Comparison of ENCODE assay signal across 8 cellular contexts in genomic region chrX:37572137-37572587, GRCh38. TPM values are rescaled to one million over a fixed set of nuclear protein-coding genes. Genes with fewer than 3 reads are reported as not detected.
DNase-seq lines count a peak whose midpoint lies in the region; ATAC-seq and TF ChIP-seq lines count a peak whose summit lies in the region.
"Not testable (repeated sequence)": the region's sequence is repeated elsewhere in the genome, so short reads cannot be mapped to it uniquely, and the experiment has no call there.

No MANE protein-coding gene starts in this region.

- peaks cover 46% of the 10 kb centered on the region for H3K27me3 Mint-ChIP-seq in activated T-cell treated with anti-CD3 and anti-CD28 coated beads, Interleukin-2, amount 50 U/mL, for 72 hours (ENCODE audit: low read depth)

- not testable (repeated sequence) for H3K27ac Mint-ChIP-seq in activated T-cell treated with anti-CD3 and anti-CD28 coated beads, Interleukin-2, amount 50 U/mL, for 72 hours

- in situ Hi-C loops in Panc1 (cut with HindIII; ENCODE audit: low pct_unique_long_range_greater_than_20kb, low sequenced_read_pairs), result not testable (repeated sequence)

- TF ChIP-seq CTCF in Panc1 (IDR thresholded peaks at IDR 0.05) (peak; percentile 60), kidney epithelial cell (IDR thresholded peaks at IDR 0.05; ENCODE audit: insufficient read depth, low read length, poor library complexity, severe bottlenecking) (peak; percentile 45)

- H3K27me3 ChIP-seq in Panc1 (ENCODE audit: control insufficient read depth, insufficient read depth, low read length); kidney epithelial cell (ENCODE audit: control insufficient read depth, insufficient read depth, low read length); rectal smooth muscle tissue (ENCODE audit: control insufficient read depth, insufficient read depth, low read length): not testable (repeated sequence)
- H3K27me3 ChIP-seq in ectodermal cell (ENCODE audit: control insufficient read depth, insufficient read depth, low read length, poor library complexity, severe bottlenecking), result peaks cover 19% of the 10 kb centered on the region

- H3K27ac ChIP-seq in Panc1 (ENCODE audit: low read length); ectodermal cell (ENCODE audit: insufficient read depth, low read depth, low read length, poor library complexity, severe bottlenecking): not testable (repeated sequence)
- peak overlapping the region; percentile 21 for H3K27ac ChIP-seq in rectal smooth muscle tissue (ENCODE audit: low read depth, low read length)

- not testable (repeated sequence) for H3K9me3 Mint-ChIP-seq in activated T-cell treated with anti-CD3 and anti-CD28 coated beads, Interleukin-2, amount 50 U/mL, for 72 hours

- not testable (repeated sequence) for H3K36me3 ChIP-seq in Panc1 (ENCODE audit: control insufficient read depth, insufficient read depth, low read length); ectodermal cell (ENCODE audit: control insufficient read depth, insufficient read depth, low read length); kidney epithelial cell (ENCODE audit: control insufficient read depth, insufficient read depth, low read length); rectal smooth muscle tissue (ENCODE audit: control insufficient read depth, insufficient read depth, low read length)

- peak overlapping the region in 1 of 2 experiments; percentile 8; a peak in 1 of 4 replicates for H3K4me3 ChIP-seq in Panc1 (ENCODE audit: low read depth in 2 of 2, low read length in 2 of 2)
- H3K4me3 ChIP-seq in ectodermal cell (ENCODE audit: insufficient read depth, low read depth, low read length), result peak overlapping the region; percentile 18
- H3K4me3 ChIP-seq in kidney epithelial cell (ENCODE audit: low read depth, low read length), result peak overlapping the region; percentile 30
- peak overlapping the region; percentile 46 for H3K4me3 ChIP-seq in rectal smooth muscle tissue (ENCODE audit: low read length)

- not testable (repeated sequence) for H3K4me1 Mint-ChIP-seq in activated T-cell treated with anti-CD3 and anti-CD28 coated beads, Interleukin-2, amount 50 U/mL, for 72 hours (ENCODE audit: low read depth)

- peak; percentile 1 for DNase-seq in A172 (ENCODE audit: low spot score)
- DNase-seq in Kasumi-1 (lab: John Stamatoyannopoulos, UW), result peak; percentile 29 to 41
- DNase-seq in Panc1 (ENCODE audit: low read depth, low spot score); kidney epithelial cell (ENCODE audit: low read depth): not testable (repeated sequence)
- DNase-seq in activated T-cell treated with anti-CD3 and anti-CD28 coated beads, Interleukin-2, amount 50 U/mL, for 72 hours, result peak; percentile 10 to 31

- BruUV-seq in Panc1 (replicated peaks; lab: Mats Ljungman, UMichigan), result not testable (repeated sequence)

- not testable (repeated sequence) for H3K9ac ChIP-seq in rectal smooth muscle tissue (ENCODE audit: low read length)

- not testable (repeated sequence) for H3K36me3 Mint-ChIP-seq in activated T-cell treated with anti-CD3 and anti-CD28 coated beads, Interleukin-2, amount 50 U/mL, for 72 hours (ENCODE audit: insufficient read depth in 2 of 2)

- CTCF ChIA-PET in Panc1 (lab: Charles Lee), result interaction anchor here (0.7 kb wide), 1 partner anchor 253 kb away, joined by 4 read pairs; no protein-coding TSS in a partner anchor

- peak; percentile 63 for ATAC-seq in GM19351 (IDR thresholded peaks at IDR 0.05; ENCODE audit: unreplicated experiment)
- ATAC-seq in Panc1, result peak; percentile 82
- peak; percentile 59 to 67 for ATAC-seq in activated T-cell treated with anti-CD3 and anti-CD28 coated beads, Interleukin-2, amount 50 U/mL, for 72 hours (replicated peaks in 1 of 2)

- intact Hi-C loops in Panc1 (cut with micrococcal nuclease; ENCODE audit: unreplicated experiment), result not testable (repeated sequence)

- POLR2A ChIA-PET in Panc1 (lab: Charles Lee), result interaction anchor here (0.7 kb wide), 1 partner anchor 114 kb away, joined by 11 read pairs; no protein-coding TSS in a partner anchor

- H3K9me3 ChIP-seq in Panc1 (ENCODE audit: control insufficient read depth, insufficient read depth, low read depth, low read length); ectodermal cell (ENCODE audit: control insufficient read depth, low read length): not testable (repeated sequence)

- WGBS in ectodermal cell, 2 experiments, result 4 to 5% methylated on average over 25 to 31 of the region's 56 CpGs

- peak overlapping the region; percentile 82 to 83 for H3K4me3 Mint-ChIP-seq in activated T-cell treated with anti-CD3 and anti-CD28 coated beads, Interleukin-2, amount 50 U/mL, for 72 hours

- not testable (repeated sequence) for H3K4me1 ChIP-seq in Panc1 (ENCODE audit: control insufficient read depth, insufficient read depth, low read length); ectodermal cell (ENCODE audit: control insufficient read depth, insufficient read depth, low read length); rectal smooth muscle tissue (ENCODE audit: control insufficient read depth, insufficient read depth, low read length)

RNA-seq across cellular contexts. Expression of gene LANCL3, which starts 0.7 kb away (rescaled TPM):
- total RNA-seq in A172 (2014; rRNA removed; shearing (Covaris generic)), result 0.47 and 0.62 TPM in 2 replicates
- 0.03 TPM for total RNA-seq in Panc1 (2021; ENCODE audit: unreplicated experiment)
- polyA plus RNA-seq in Panc1 (2012; ENCODE audit: insufficient read length), result not detected
- under 1 TPM; 0.02 to 0.07 TPM for total RNA-seq in activated T-cell treated with anti-CD3 and anti-CD28 coated beads, Interleukin-2, amount 50 U/mL, for 72 hours
- polyA plus RNA-seq in ectodermal cell (2013, experiment 1 of 4), result not detected
- polyA plus RNA-seq in ectodermal cell (2013, experiment 2 of 4), result not detected
- not detected for polyA plus RNA-seq in ectodermal cell (2013, experiment 3 of 4)
- not detected for polyA plus RNA-seq in ectodermal cell (2013, experiment 4 of 4)
- total RNA-seq in kidney epithelial cell, result 0.13 and 0.27 TPM in 2 replicates
